28 cellular contexts compared by ENCODE assay signal in the genomic region with DNA sequence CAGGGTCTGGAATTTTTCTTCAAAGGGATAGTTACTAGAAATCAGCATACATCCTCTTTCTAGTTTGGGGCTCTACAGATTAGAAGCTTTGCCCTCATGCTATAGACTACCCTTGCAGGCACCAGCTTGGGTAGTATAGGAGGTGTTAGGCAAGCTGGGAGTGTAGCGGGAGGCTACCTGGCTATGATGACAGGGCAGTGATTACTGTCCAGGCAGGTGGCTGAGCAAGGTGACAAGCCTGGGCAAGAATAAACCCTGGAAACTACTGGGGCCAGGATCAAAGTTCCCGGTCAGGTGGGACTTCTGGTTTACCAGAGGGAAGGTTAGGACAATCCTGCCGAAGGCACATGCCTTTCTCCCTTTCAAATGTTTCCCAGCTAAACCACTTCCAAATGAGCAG.
"Had no signal": no experiment of that assay in that cellular context is flagged by ENCODE, and none has a peak within 500 bp of the region (broad histone marks: within the 10 kb centered on the region; RNA-seq: fewer than 3 reads in every experiment).

No MANE protein-coding gene starts in this region.

- H3K27ac ChIP-seq: brain microvascular endothelial cell, pancreas, prostate gland, sigmoid colon, thoracic aorta, uterus had no signal

- ATAC-seq: left cardiac atrium; naive thymus-derived CD8-positive, alpha-beta T cell; pancreas; stimulated activated effector memory CD8-positive, alpha-beta T cell treated with anti-CD3 and anti-CD28 coated beads, Interleukin-12 subunit alpha, Interleukin-12 subunit beta, amount 100 ng/mL, for 72 hours; WTC11 had no signal

- FAIRE-seq: astrocyte, frontal cortex, pancreas, small intestine had no signal

- H3K4me1 ChIP-seq: pancreas, prostate gland, sigmoid colon, uterus had no signal

- H3K9me3 ChIP-seq: pancreas, prostate gland, sigmoid colon, thoracic aorta, uterus had no signal

- H3K27me3 ChIP-seq: brain microvascular endothelial cell, pancreas, sigmoid colon, uterus had no signal

- H3K4me3 ChIP-seq: pancreas, prostate gland, sigmoid colon, thoracic aorta, uterus had no signal

- DNase-seq: activated CD4-positive, alpha-beta memory T cell treated with anti-CD3 and anti-CD28 coated beads, Interleukin-2, amount 10 ng/mL, durations not matched to agents 7 days and 5 days; activated CD4-positive, alpha-beta T cell treated with anti-CD3 and anti-CD28 coated beads for 1 hour; activated CD4-positive, alpha-beta T cell treated with anti-CD3 and anti-CD28 coated beads, Interleukin-2, amount 10 ng/mL, durations not matched to agents 7 days and 5 days; activated CD8-positive, alpha-beta memory T cell treated with anti-CD3 and anti-CD28 coated beads, Interleukin-2, amount 50 U/mL, for 48 hours; activated gamma-delta T cell; activated naive CD4-positive, alpha-beta T cell treated with anti-CD3 and anti-CD28 coated beads, Interleukin-2, amount 10 ng/mL, durations not matched to agents 7 days and 5 days; activated T-cell treated with anti-CD3 and anti-CD28 coated beads, Interleukin-2, amount 50 U/mL, for 24 hours; amniotic stem cell; brain microvascular endothelial cell; caudate nucleus; cortex of kidney; islet precursor cell; left cardiac atrium; naive thymus-derived CD8-positive, alpha-beta T cell; nucleus accumbens; pancreas; retina; sigmoid colon; small intestine; stimulated activated CD4-positive, alpha-beta T cell treated with anti-CD3 and anti-CD28 coated beads, Interleukin-4, amount 100 ng/mL, for 24 hours; T1000; uterus had no signal

- H3K36me3 ChIP-seq: brain microvascular endothelial cell, pancreas, prostate gland, sigmoid colon, thoracic aorta, uterus had no signal
